Comparison of ENCODE assay signal across 10 cellular contexts in genomic region chr5:126971455-126972019, GRCh38. TPM values are rescaled to one million over a fixed set of nuclear protein-coding genes. Genes with fewer than 3 reads are reported as not detected.
DNase-seq lines count a peak whose midpoint lies in the region; ATAC-seq, FAIRE-seq and TF ChIP-seq lines count a peak whose summit lies in the region.
"Had no signal": no experiment of that assay in that cellular context is flagged by ENCODE, and none has a peak within 500 bp of the region (broad histone marks: within the 10 kb centered on the region; RNA-seq: fewer than 3 reads in every experiment).

No MANE protein-coding gene starts in this region.

- DNase-seq in GM12892 (ENCODE audit: insufficient read length) (no peak), NB4 (ENCODE audit: low read depth) (peak; percentile 66), colonic mucosa (no peak), NCI-H510A (lab: John Stamatoyannopoulos, UW) (no peak), activated gamma-delta T cell treated with Interleukin-2 at 50 U/mL for 16 hours (no peak)
- DNase-seq in naive thymus-derived CD8-positive, alpha-beta T cell = no peak
- DNase-seq: activated CD8-positive, alpha-beta memory T cell treated with anti-CD3 and anti-CD28 coated beads, Interleukin-2, amount 50 U/mL, for 48 hours; SHP77 treated with DMSO at 0.1 percent for 48 hours had no signal

- no peak for TF ChIP-seq CTCF in NB4 (IDR thresholded peaks at IDR 0.05; ENCODE audit: low read depth, low read length)
- no peak for TF ChIP-seq CTCF in colonic mucosa (IDR thresholded peaks at IDR 0.05)
- TF ChIP-seq CTCF in gastroesophageal sphincter (IDR thresholded peaks at IDR 0.05) = no peak

- no peak overlapping the region for H3K4me3 ChIP-seq in NB4 (ENCODE audit: low read depth, low read length)
- no peak overlapping the region for H3K4me3 ChIP-seq in colonic mucosa
- H3K4me3 ChIP-seq in gastroesophageal sphincter = no peak overlapping the region
- H3K4me3 ChIP-seq: prostate gland had no signal

- POLR2A ChIA-PET in naive thymus-derived CD8-positive, alpha-beta T cell (lab: Charles Lee) = interaction anchor here (0.7 to 1.2 kb wide), 7 partner anchors 10 to 262 kb away, joined by 3 to 6 read pairs (median 3); partner anchors contain the start of gene C5orf63

- peak overlapping the region in 1 of 2 donors; percentile 34 for H3K9ac ChIP-seq in colonic mucosa (ENCODE audit: low read depth in 2 of 2, low read length in 2 of 2)

- peaks cover 14 to 60% (median 36%) of the 10 kb centered on the region in 4 donors for H3K4me1 Mint-ChIP-seq in naive thymus-derived CD8-positive, alpha-beta T cell

- TF ChIP-seq POLR2A in GM12892 (IDR thresholded peaks at IDR 0.05; ENCODE audit: low read depth, low read length) (no peak), NB4 (IDR thresholded peaks at IDR 0.05; ENCODE audit: extremely low read depth, insufficient read length) (no peak), gastroesophageal sphincter (IDR thresholded peaks at IDR 0.05) (no peak)

- peak overlapping the region in 6 of 10 donors; percentile 8 to 79 (median 57) for H3K4me3 Mint-ChIP-seq in naive thymus-derived CD8-positive, alpha-beta T cell

- H3K4me1 ChIP-seq in colonic mucosa (peaks cover 6% of the 10 kb centered on the region), gastroesophageal sphincter (peaks cover 0 to 15% (median 8%) of the 10 kb centered on the region in 3 donors)
- H3K4me1 ChIP-seq: prostate gland had no signal

- WGBS in gastroesophageal sphincter (ENCODE audit: low coverage in 1 of 2), 2 donors = 77 to 92% methylated on average over 1 of the region's 1 CpG

- H3K27ac ChIP-seq in colonic mucosa (peak overlapping the region; percentile 45), gastroesophageal sphincter (no peak overlapping the region)
- H3K27ac ChIP-seq: prostate gland had no signal

- no peaks in the 10 kb centered on the region for H3K9me3 ChIP-seq in colonic mucosa
- H3K9me3 ChIP-seq in gastroesophageal sphincter = no peaks in the 10 kb centered on the region
- H3K9me3 ChIP-seq: prostate gland had no signal

- peaks cover 0 to 3% (median 0%) of the 10 kb centered on the region in 3 donors for H3K36me3 Mint-ChIP-seq in naive thymus-derived CD8-positive, alpha-beta T cell

- H3K27me3 Mint-ChIP-seq in naive thymus-derived CD8-positive, alpha-beta T cell = no peaks in the 10 kb centered on the region

- intact Hi-C loops in colonic mucosa (cut with DNase I) = no loop called here

- H3K36me3 ChIP-seq in colonic mucosa = no peaks in the 10 kb centered on the region
- H3K36me3 ChIP-seq in gastroesophageal sphincter = no peaks in the 10 kb centered on the region
- H3K36me3 ChIP-seq: prostate gland had no signal

- ATAC-seq in naive thymus-derived CD8-positive, alpha-beta T cell = no peak
- no peak for ATAC-seq in gastroesophageal sphincter

- no peaks in the 10 kb centered on the region for H3K27me3 ChIP-seq in colonic mucosa
- H3K27me3 ChIP-seq in gastroesophageal sphincter = no peaks in the 10 kb centered on the region

- FAIRE-seq in GM12892 (lab: Jason Lieb, UNC) = peak; percentile 66

- H3K9me3 Mint-ChIP-seq in naive thymus-derived CD8-positive, alpha-beta T cell = no peaks in the 10 kb centered on the region

- peak overlapping the region in 7 of 10 donors; percentile 62 to 93 (median 89) for H3K27ac Mint-ChIP-seq in naive thymus-derived CD8-positive, alpha-beta T cell

- no peak for TF ChIP-seq EP300 in gastroesophageal sphincter (IDR thresholded peaks at IDR 0.05)

RNA-seq across cellular contexts. Expression of gene MARCHF3, which starts 58.8 kb away (rescaled TPM):
- polyA plus RNA-seq in GM12892 (2012; ENCODE audit: missing spikeins) = 4.8 TPM
- 10 to 100 TPM; 32.5 to 33.7 TPM for total RNA-seq in colonic mucosa
- total RNA-seq in naive thymus-derived CD8-positive, alpha-beta T cell = 10 to 100 TPM; 12.3 to 12.7 TPM
- polyA plus RNA-seq in naive thymus-derived CD8-positive, alpha-beta T cell = 1 to 10 TPM; 3.4 to 9.3 (median 6.8) TPM
- 10 to 100 TPM in 1 of 4 donors, 1 to 10 TPM in 3; 1.5 to 12.8 (median 6.0) TPM for total RNA-seq in gastroesophageal sphincter
